9 cellular contexts compared by ENCODE assay signal in the genomic region with DNA sequence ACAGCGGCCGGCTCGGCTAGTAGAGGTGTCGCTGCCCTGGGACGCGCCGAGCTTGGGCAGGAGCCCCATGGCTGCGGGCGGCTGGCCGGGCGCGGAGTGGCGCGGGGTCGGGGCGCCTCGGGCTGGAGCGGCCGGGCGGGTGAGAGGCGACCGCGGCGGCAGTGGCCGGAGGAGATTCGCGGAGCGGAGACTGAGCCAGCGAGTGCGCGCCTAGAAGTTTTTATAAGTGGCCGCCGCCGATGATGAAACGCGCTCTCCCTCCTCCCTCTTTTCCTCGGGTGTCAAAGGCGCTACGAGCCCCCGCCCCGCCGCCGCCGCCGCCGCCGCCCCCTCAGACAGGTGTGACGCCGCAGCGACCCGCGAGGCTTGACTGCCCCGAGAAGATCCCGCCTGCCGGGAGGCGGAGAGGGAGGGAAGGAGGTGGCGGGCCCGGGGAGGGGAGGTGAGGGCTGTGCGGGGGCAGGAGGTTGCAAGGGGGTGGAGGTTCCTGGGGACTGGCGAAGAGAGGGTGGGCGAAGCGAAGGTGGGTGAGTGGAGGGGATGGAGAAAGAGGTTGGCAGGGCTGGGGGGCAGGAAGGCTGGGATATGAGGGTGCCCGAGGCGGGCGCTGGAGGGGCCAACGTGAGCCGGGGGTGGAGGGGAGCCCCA. TPM values are rescaled to one million over a fixed set of nuclear protein-coding genes. Genes with fewer than 3 reads are reported as not detected.
DNase-seq lines count a peak whose midpoint lies in the region; ATAC-seq, FAIRE-seq and TF ChIP-seq lines count a peak whose summit lies in the region.
"Had no signal": no experiment of that assay in that cellular context is flagged by ENCODE, and none has a peak within 500 bp of the region (broad histone marks: within the 10 kb centered on the region; RNA-seq: fewer than 3 reads in every experiment).

SLCO2A1 (minus strand) TSS at position 192 of the 648 bp plus-strand sequence; CDS start at position 69, 123 bp downstream.

- H3K36me3 ChIP-seq in Caco-2 (ENCODE audit: control insufficient read depth, insufficient read depth, low read length) (no peaks in the 10 kb centered on the region), keratinocyte (ENCODE audit: control insufficient read depth in 2 of 2, extremely low read depth in 1 of 2, insufficient read depth in 2 of 2, low read length in 2 of 2) (no peaks in the 10 kb centered on the region)

- POLR2A ChIA-PET in Caco-2 (lab: Charles Lee): no interaction called here

- H3K4me1 Mint-ChIP-seq in Caco-2 (ENCODE audit: low read depth, unreplicated experiment): peaks cover 14% of the 10 kb centered on the region
- H3K4me1 Mint-ChIP-seq in brain: peaks cover 14% of the 10 kb centered on the region

- FAIRE-seq in keratinocyte (lab: Jason Lieb, UNC): no peak
- FAIRE-seq: islet of Langerhans had no signal

- dilution Hi-C loops in keratinocyte (cut with MboI; ENCODE audit: extremely low pct_ligation_motif_present, low sequenced_read_pairs): no loop called here

- ATAC-seq in HG02623 (IDR thresholded peaks at IDR 0.05; ENCODE audit: unreplicated experiment) (no peak), HG02973 (IDR thresholded peaks at IDR 0.05; ENCODE audit: unreplicated experiment) (no peak)

- H3K4me3 ChIP-seq in Caco-2 (ENCODE audit: low read depth, low read length) (peak within 1 kb of the TSS; percentile 78), keratinocyte (ENCODE audit: control insufficient read depth in 2 of 3, extremely low read depth in 1 of 3, insufficient read depth in 2 of 3, low read depth in 1 of 3, low read length in 3 of 3) (peak within 1 kb of the TSS; percentile 44 to 69 (median 64))

- H3K27me3 Mint-ChIP-seq in Caco-2 (ENCODE audit: insufficient read depth, unreplicated experiment) (peaks cover 7% of the 10 kb centered on the region), brain (peaks cover 64% of the 10 kb centered on the region)

- peaks cover 10% of the 10 kb centered on the region for H3K36me3 Mint-ChIP-seq in Caco-2 (ENCODE audit: insufficient read depth, unreplicated experiment)
- no peaks in the 10 kb centered on the region for H3K36me3 Mint-ChIP-seq in brain

- DNase-seq in Caco-2: peak; percentile 68 to 69
- peak; percentile 35 for DNase-seq in M059J (ENCODE audit: low read depth)
- no peak for DNase-seq in keratinocyte (ENCODE audit: low read depth, low spot score)
- DNase-seq in stimulated activated CD8-positive, alpha-beta memory T cell treated with anti-CD3 and anti-CD28 coated beads, Interleukin-4, amount 100 ng/mL, for 48 hours: peak; percentile 33
- DNase-seq in HUDEP-2 (lab: John Stamatoyannopoulos, UW; ENCODE audit: unreplicated experiment in 76 of 76): no peak

- H3K9me3 ChIP-seq in Caco-2 (no peaks in the 10 kb centered on the region), keratinocyte (ENCODE audit: control insufficient read depth, low read depth, low read length) (no peaks in the 10 kb centered on the region)

- H3K4me3 Mint-ChIP-seq in Caco-2 (ENCODE audit: unreplicated experiment) (peak within 1 kb of the TSS; percentile 91), brain (peak within 1 kb of the TSS; percentile 84 to 94 (median 91))

- no peak within 1 kb of the TSS for H3K9ac ChIP-seq in keratinocyte (ENCODE audit: control insufficient read depth, extremely low read depth, insufficient read depth, low read length)

- TF ChIP-seq CTCF in Caco-2 (IDR thresholded peaks at IDR 0.05; ENCODE audit: insufficient read depth in 1 of 2, low read depth in 1 of 2, low read length in 1 of 2, severe bottlenecking in 1 of 2, unreplicated experiment in 1 of 2) (no peak), brain (conservative IDR thresholded peaks at IDR 0.05) (no peak), keratinocyte (optimal IDR thresholded peaks at IDR 0.05 in 1 of 3, IDR thresholded peaks at IDR 0.05 in 1 of 3, conservative IDR thresholded peaks at IDR 0.05 in 1 of 3; ENCODE audit: extremely low read depth in 1 of 3, insufficient read depth in 2 of 3, low read length in 3 of 3) (no peak)

- intact Hi-C loops in Caco-2 (cut with micrococcal nuclease; ENCODE audit: unreplicated experiment): loop anchor here (1.0 kb wide), 1 partner anchor 27 kb away; no protein-coding TSS in a partner anchor

- H2AFZ ChIP-seq in keratinocyte (ENCODE audit: control insufficient read depth, low read length): peak within 1 kb of the TSS; percentile 63

- H3K27me3 ChIP-seq in Caco-2 (replicated peaks; ENCODE audit: control insufficient read depth, insufficient read depth, low read length): no peaks in the 10 kb centered on the region
- peaks cover 43% of the 10 kb centered on the region for H3K27me3 ChIP-seq in keratinocyte (ENCODE audit: control insufficient read depth, extremely low read depth, insufficient read depth, low read length)

- no TSS peak for BruUV-seq in Caco-2 (replicated peaks; lab: Mats Ljungman, UMichigan)

- no peaks in the 10 kb centered on the region for H3K4me1 ChIP-seq in Caco-2
- peaks cover 7% of the 10 kb centered on the region for H3K4me1 ChIP-seq in keratinocyte (ENCODE audit: control insufficient read depth, extremely low read depth, insufficient read depth, low read length)

- CTCF ChIA-PET in Caco-2 (lab: Charles Lee): interaction anchor here (0.6 kb wide), 1 partner anchor 527 kb away, joined by 4 read pairs; no protein-coding TSS in a partner anchor

- H3K27ac ChIP-seq in keratinocyte (ENCODE audit: control insufficient read depth, insufficient read depth, low read length): no peak within 1 kb of the TSS

- H3K9me3 Mint-ChIP-seq in Caco-2 (ENCODE audit: unreplicated experiment) (no peaks in the 10 kb centered on the region), brain (peaks cover 0 to 8% (median 0%) of the 10 kb centered on the region in 5 experiments)

- H3K27ac Mint-ChIP-seq in Caco-2 (ENCODE audit: unreplicated experiment): peak within 1 kb of the TSS; percentile 53
- peak within 1 kb of the TSS in 1 of 5 experiments; percentile 50 for H3K27ac Mint-ChIP-seq in brain

- H3K9me1 ChIP-seq in keratinocyte (ENCODE audit: control insufficient read depth, extremely low read depth, insufficient read depth, low read length): no peaks in the 10 kb centered on the region

- H3K79me2 ChIP-seq in keratinocyte (ENCODE audit: control insufficient read depth, insufficient read depth, low read length): no peaks in the 10 kb centered on the region

- peak within 1 kb of the TSS; percentile 83 for H3K4me2 ChIP-seq in keratinocyte (ENCODE audit: control insufficient read depth, extremely low read depth, insufficient read depth, low read depth, low read length)

- no peaks in the 10 kb centered on the region for H4K20me1 ChIP-seq in keratinocyte (ENCODE audit: control insufficient read depth, extremely low read depth, insufficient read depth, low read length)

RNA-seq across cellular contexts. Expression of gene SLCO2A1, which starts in this region (rescaled TPM):
- 2.2 and 2.5 TPM in 2 replicates for total RNA-seq in Caco-2 (2022)
- 0.20 and 0.47 TPM in 2 replicates for total RNA-seq in M059J (2014; rRNA removed; shearing (Covaris generic))
- polyA plus RNA-seq in brain (ENCODE audit: insufficient read depth, low read depth, low replicate concordance): 3.9 TPM
- polyA plus RNA-seq in keratinocyte: 0.80 to 1.8 TPM (median 0.93 TPM) in 3 replicates
- 0.14 TPM for polyA plus RNA-seq in keratinocyte (2011; ENCODE audit: low read depth)
- polyA plus RNA-seq in keratinocyte (2011; cell fraction: cytosol; rRNA removed): 0.94 and 0.96 TPM in 2 replicates
- 5.6 and 9.9 TPM in 2 replicates for polyA plus RNA-seq in keratinocyte (2011; cell fraction: nucleus; rRNA removed)
- polyA plus RNA-seq in keratinocyte (2012; ENCODE audit: low replicate concordance): 1.2 and 1.5 TPM in 2 replicates
- 1.5 to 7.7 TPM (median 2.0 TPM) in 3 replicates for polyA minus RNA-seq in keratinocyte
- polyA minus RNA-seq in keratinocyte (2011; cell fraction: cytosol; rRNA and poly(A)+ RNA removed): 2.9 TPM
- 2.5 and 5.5 TPM in 2 replicates for polyA minus RNA-seq in keratinocyte (2011; cell fraction: nucleus; rRNA and poly(A)+ RNA removed)

Comparison
In these comparisons a context has a peak if more than half of its experiments do, and no peak if none do; other contexts are left out.
1. Peak in DNase-seq in M059J; RNA of the gene not detected or under 1 TPM.
2. DNase-seq: peak in Caco-2 (2 of 2) and stimulated activated CD8-positive, alpha-beta memory T cell treated with anti-CD3 and anti-CD28 coated beads, Interleukin-4, amount 100 ng/mL, for 48 hours (single experiment); none in keratinocyte (single experiment) and HUDEP-2 (0 of 76).